8 cellular contexts compared by ENCODE assay signal in the genomic region with DNA sequence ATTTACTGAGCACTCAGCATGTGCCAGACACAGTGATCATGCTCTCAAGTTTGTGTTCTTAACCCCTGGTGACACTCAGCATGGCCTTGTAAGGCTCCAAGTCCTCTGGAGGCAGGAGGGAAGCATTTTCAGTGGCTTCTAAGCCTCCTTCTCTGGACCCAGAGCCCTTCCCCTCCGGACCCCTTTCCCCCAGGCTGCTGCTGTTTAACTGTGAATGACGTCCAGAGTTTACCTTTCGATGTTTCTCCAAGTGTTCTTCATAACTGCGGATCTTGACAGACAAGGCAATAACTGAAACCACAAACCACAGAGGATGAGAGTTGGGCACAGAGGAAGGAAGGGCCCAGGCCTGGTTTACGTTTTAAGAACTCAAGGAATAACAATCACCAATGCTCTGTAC.
A peak's percentile ranks its signal among the peaks of the same experiment; 100 is the strongest.
DNase-seq lines count a peak whose midpoint lies in the region; ATAC-seq and TF ChIP-seq lines count a peak whose summit lies in the region.
"Had no signal": no experiment of that assay in that cellular context is flagged by ENCODE, and none has a peak within 500 bp of the region (broad histone marks: within the 10 kb centered on the region; RNA-seq: fewer than 3 reads in every experiment).

No MANE protein-coding gene starts in this region.

- DNase-seq in DND-41 = peak; percentile 50
- DNase-seq in NOMO-1 (lab: John Stamatoyannopoulos, UW; ENCODE audit: unreplicated experiment in 2 of 2) = peak; percentile 30 to 79
- no peak for DNase-seq in effector memory CD4-positive, alpha-beta T cell
- DNase-seq in ecto neural progenitor cell (ENCODE audit: low spot score) = no peak
- DNase-seq: NCI-H1092 had no signal

- H3K27ac ChIP-seq in DND-41 (ENCODE audit: low read length) = peak overlapping the region; percentile 50
- peak overlapping the region; percentile 8 for H3K27ac ChIP-seq in effector memory CD4-positive, alpha-beta T cell (ENCODE audit: insufficient read depth, low read length, poor library complexity, severe bottlenecking)

- H3K27me3 ChIP-seq in DND-41 (ENCODE audit: insufficient read depth, low read length, poor library complexity) = no peaks in the 10 kb centered on the region
- H3K27me3 ChIP-seq in effector memory CD4-positive, alpha-beta T cell (replicated peaks; ENCODE audit: control insufficient read depth, insufficient read depth, low read length, poor library complexity, severe bottlenecking) = no peaks in the 10 kb centered on the region

- H2AFZ ChIP-seq in DND-41 (ENCODE audit: low read depth, low read length) = no peak overlapping the region

- H3K4me2 ChIP-seq in DND-41 (ENCODE audit: insufficient read depth, low read length) = no peak overlapping the region

- ATAC-seq in DND-41 (ENCODE audit: insufficient read depth, low read depth) = peak; percentile 93
- no peak for ATAC-seq in GM18870 (IDR thresholded peaks at IDR 0.05; ENCODE audit: unreplicated experiment)
- no peak for ATAC-seq in HG03095 (IDR thresholded peaks at IDR 0.05; ENCODE audit: unreplicated experiment)
- ATAC-seq: esophagus mucosa had no signal

- no peak for TF ChIP-seq CTCF in DND-41 (IDR thresholded peaks at IDR 0.05; ENCODE audit: borderline replicate concordance, extremely low read depth, low read length, poor library complexity, severe bottlenecking)

- H4K20me1 ChIP-seq in DND-41 (ENCODE audit: insufficient read depth, low read length) = peaks cover 4% of the 10 kb centered on the region; the same call in 1 of the 2 replicates

- H3K79me2 ChIP-seq in DND-41 (ENCODE audit: insufficient read depth, low read length) = peaks cover 11% of the 10 kb centered on the region

- no peak overlapping the region for H3K9ac ChIP-seq in DND-41 (ENCODE audit: low read depth, low read length)

- H3K36me3 ChIP-seq in DND-41 (ENCODE audit: insufficient read depth, low read length) = peaks cover 75% of the 10 kb centered on the region
- peaks cover 39% of the 10 kb centered on the region for H3K36me3 ChIP-seq in effector memory CD4-positive, alpha-beta T cell (ENCODE audit: control insufficient read depth, insufficient read depth, low read length)

- peaks cover 47% of the 10 kb centered on the region for H3K4me1 ChIP-seq in DND-41 (ENCODE audit: insufficient read depth, low read length)
- peaks cover 19% of the 10 kb centered on the region for H3K4me1 ChIP-seq in effector memory CD4-positive, alpha-beta T cell (ENCODE audit: control insufficient read depth, insufficient read depth, low read length, poor library complexity, severe bottlenecking)

- H3K9me3 ChIP-seq in DND-41 (ENCODE audit: insufficient read depth, low read length, severe bottlenecking) = no peaks in the 10 kb centered on the region
- H3K9me3 ChIP-seq in effector memory CD4-positive, alpha-beta T cell (ENCODE audit: control insufficient read depth, low read length) = no peaks in the 10 kb centered on the region

- no peak overlapping the region for H3K4me3 ChIP-seq in DND-41 (ENCODE audit: low read depth in 1 of 2, low read length in 2 of 2)
- H3K4me3 ChIP-seq in effector memory CD4-positive, alpha-beta T cell (ENCODE audit: insufficient read depth, low read depth, low read length, poor library complexity, severe bottlenecking) = peak overlapping the region; percentile 11

Comparison
In these comparisons a context has a peak if more than half of its experiments do, and no peak if none do; other contexts are left out.
1. DNase-seq: peak in DND-41 (single experiment) and NOMO-1 (2 of 2); none in effector memory CD4-positive, alpha-beta T cell (0 of 3) and ecto neural progenitor cell (single experiment).